In genomic region chr20:47972916-47973309, GRCh38 we compare ENCODE assay signal across 1 cellular context.
TF ChIP-seq lines count a peak whose summit lies in the region.

No MANE protein-coding gene starts in this region.

TF ChIP-seq in WTC11, 78 proteins besides CTCF, POLR2A, EP300 and RAD21 (continued from another document):
- TF ChIP-seq, protein P1, sequence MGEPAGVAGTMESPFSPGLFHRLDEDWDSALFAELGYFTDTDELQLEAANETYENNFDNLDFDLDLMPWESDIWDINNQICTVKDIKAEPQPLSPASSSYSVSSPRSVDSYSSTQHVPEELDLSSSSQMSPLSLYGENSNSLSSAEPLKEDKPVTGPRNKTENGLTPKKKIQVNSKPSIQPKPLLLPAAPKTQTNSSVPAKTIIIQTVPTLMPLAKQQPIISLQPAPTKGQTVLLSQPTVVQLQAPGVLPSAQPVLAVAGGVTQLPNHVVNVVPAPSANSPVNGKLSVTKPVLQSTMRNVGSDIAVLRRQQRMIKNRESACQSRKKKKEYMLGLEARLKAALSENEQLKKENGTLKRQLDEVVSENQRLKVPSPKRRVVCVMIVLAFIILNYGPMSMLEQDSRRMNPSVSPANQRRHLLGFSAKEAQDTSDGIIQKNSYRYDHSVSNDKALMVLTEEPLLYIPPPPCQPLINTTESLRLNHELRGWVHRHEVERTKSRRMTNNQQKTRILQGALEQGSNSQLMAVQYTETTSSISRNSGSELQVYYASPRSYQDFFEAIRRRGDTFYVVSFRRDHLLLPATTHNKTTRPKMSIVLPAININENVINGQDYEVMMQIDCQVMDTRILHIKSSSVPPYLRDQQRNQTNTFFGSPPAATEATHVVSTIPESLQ (CRISPR knock-in tag; IDR thresholded peaks at IDR 0.05): no peak
- TF ChIP-seq PRRX2 (CRISPR knock-in tag; IDR thresholded peaks at IDR 0.05) (no peak), NR3C1 (CRISPR knock-in tag; conservative IDR thresholded peaks at IDR 0.05; ENCODE audit: low read depth) (no peak), SOX15 (CRISPR knock-in tag; IDR thresholded peaks at IDR 0.05) (no peak), E2F5 (CRISPR knock-in tag; IDR thresholded peaks at IDR 0.05) (no peak), ZNF671 (CRISPR knock-in tag; IDR thresholded peaks at IDR 0.05) (no peak), ATF1 (CRISPR knock-in tag; IDR thresholded peaks at IDR 0.05) (no peak), CBFB (CRISPR knock-in tag; IDR thresholded peaks at IDR 0.05; ENCODE audit: low read depth) (no peak), ERG (CRISPR knock-in tag; IDR thresholded peaks at IDR 0.05) (no peak), USF2 (CRISPR knock-in tag; IDR thresholded peaks at IDR 0.05) (no peak), MLX (CRISPR knock-in tag; IDR thresholded peaks at IDR 0.05) (no peak), ATF3 (CRISPR knock-in tag; conservative IDR thresholded peaks at IDR 0.05) (no peak)
- TF ChIP-seq, protein P2, sequence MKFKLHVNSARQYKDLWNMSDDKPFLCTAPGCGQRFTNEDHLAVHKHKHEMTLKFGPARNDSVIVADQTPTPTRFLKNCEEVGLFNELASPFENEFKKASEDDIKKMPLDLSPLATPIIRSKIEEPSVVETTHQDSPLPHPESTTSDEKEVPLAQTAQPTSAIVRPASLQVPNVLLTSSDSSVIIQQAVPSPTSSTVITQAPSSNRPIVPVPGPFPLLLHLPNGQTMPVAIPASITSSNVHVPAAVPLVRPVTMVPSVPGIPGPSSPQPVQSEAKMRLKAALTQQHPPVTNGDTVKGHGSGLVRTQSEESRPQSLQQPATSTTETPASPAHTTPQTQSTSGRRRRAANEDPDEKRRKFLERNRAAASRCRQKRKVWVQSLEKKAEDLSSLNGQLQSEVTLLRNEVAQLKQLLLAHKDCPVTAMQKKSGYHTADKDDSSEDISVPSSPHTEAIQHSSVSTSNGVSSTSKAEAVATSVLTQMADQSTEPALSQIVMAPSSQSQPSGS (CRISPR knock-in tag; IDR thresholded peaks at IDR 0.05; ENCODE audit: borderline replicate concordance, low read depth): no peak
- TF ChIP-seq, protein P3, sequence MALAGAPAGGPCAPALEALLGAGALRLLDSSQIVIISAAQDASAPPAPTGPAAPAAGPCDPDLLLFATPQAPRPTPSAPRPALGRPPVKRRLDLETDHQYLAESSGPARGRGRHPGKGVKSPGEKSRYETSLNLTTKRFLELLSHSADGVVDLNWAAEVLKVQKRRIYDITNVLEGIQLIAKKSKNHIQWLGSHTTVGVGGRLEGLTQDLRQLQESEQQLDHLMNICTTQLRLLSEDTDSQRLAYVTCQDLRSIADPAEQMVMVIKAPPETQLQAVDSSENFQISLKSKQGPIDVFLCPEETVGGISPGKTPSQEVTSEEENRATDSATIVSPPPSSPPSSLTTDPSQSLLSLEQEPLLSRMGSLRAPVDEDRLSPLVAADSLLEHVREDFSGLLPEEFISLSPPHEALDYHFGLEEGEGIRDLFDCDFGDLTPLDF (CRISPR knock-in tag; IDR thresholded peaks at IDR 0.05): no peak
